8 cellular contexts compared by ENCODE assay signal in the genomic region with DNA sequence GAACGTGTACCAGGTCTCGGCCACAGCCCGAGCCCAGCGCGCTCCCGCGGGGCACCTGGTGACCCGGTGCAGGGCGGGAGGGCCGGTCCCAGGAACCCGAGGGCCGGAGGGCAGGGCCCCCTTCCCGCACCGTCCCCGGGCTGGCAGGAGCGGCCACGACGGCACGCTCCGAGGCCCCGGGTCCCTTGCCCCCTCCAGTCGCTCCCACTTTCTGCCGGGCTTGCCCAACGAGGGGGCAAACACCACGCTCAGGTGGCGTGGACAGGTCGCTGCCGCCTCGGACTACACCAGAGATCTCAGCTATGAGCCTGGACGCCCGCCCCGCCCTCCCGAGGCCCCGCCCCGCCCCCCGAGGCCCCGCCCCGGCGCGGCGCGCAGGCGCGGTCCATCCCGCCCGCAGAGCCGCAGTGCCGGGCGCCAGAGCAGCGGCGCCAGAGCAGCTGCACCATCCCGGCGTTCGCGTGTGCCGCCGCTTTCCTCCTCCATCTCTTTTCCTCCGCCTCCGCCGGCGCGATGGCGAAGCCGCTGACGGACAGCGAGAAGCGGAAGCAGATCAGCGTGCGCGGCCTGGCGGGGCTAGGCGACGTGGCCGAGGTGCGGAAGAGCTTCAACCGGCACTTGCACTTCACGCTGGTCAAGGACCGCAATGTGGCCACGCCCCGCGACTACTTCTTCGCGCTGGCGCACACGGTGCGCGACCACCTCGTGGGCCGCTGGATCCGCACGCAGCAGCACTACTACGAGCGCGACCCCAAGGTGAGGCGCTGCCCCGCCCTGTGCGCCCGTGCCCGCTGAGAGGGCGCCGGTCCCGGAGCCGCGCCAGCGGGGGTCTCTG. TPM values are rescaled to one million over a fixed set of nuclear protein-coding genes. Genes with fewer than 3 reads are reported as not detected.
DNase-seq lines count a peak whose midpoint lies in the region; ATAC-seq and TF ChIP-seq lines count a peak whose summit lies in the region.

PYGB (plus strand) TSS at position 420 of the 835 bp plus-strand sequence; CDS start at position 514, 94 bp downstream.

- H3K9me3 ChIP-seq in WERI-Rb-1 (ENCODE audit: severe bottlenecking) (peaks cover 2% of the 10 kb centered on the region), iPS-20b (ENCODE audit: insufficient read depth, low read depth, low read length) (no peaks in the 10 kb centered on the region), skeletal muscle tissue (ENCODE audit: control insufficient read depth in 3 of 3, low read length in 3 of 3) (no peaks in the 10 kb centered on the region)

- no peaks in the 10 kb centered on the region for H3K27me3 ChIP-seq in ACC112 (ENCODE audit: insufficient read depth, low read length)
- no peaks in the 10 kb centered on the region for H3K27me3 ChIP-seq in WERI-Rb-1 (ENCODE audit: insufficient read depth, low read depth, severe bottlenecking)
- peaks cover 17% of the 10 kb centered on the region for H3K27me3 ChIP-seq in iPS-20b (ENCODE audit: insufficient read depth, low read length)
- no peaks in the 10 kb centered on the region for H3K27me3 ChIP-seq in skeletal muscle tissue (ENCODE audit: control insufficient read depth in 3 of 3, insufficient read depth in 3 of 3, low read length in 3 of 3)

- H3K9ac ChIP-seq in iPS-20b (ENCODE audit: low read depth, low read length) = peak within 1 kb of the TSS; percentile 86
- H3K9ac ChIP-seq in skeletal muscle tissue (ENCODE audit: low read depth in 1 of 3, low read length in 3 of 3) = peak within 1 kb of the TSS; percentile 61 to 83 (median 76)

- H3K4me1 ChIP-seq in ACC112 (ENCODE audit: control insufficient read depth, insufficient read depth, low read length, unreplicated experiment) (peaks cover 50% of the 10 kb centered on the region), iPS-20b (ENCODE audit: insufficient read depth, low read length) (peaks cover 5% of the 10 kb centered on the region; the same call in 1 of the 2 replicates), skeletal muscle tissue (ENCODE audit: control insufficient read depth in 3 of 3, insufficient read depth in 3 of 3, low read length in 3 of 3) (peaks cover 13 to 31% (median 15%) of the 10 kb centered on the region in 3 donors)

- H3K36me3 ChIP-seq in ACC112 (ENCODE audit: insufficient read depth, low read length) (peaks cover 16% of the 10 kb centered on the region), WERI-Rb-1 (peaks cover 17% of the 10 kb centered on the region), iPS-20b (ENCODE audit: insufficient read depth, low read depth, low read length) (peaks cover 5% of the 10 kb centered on the region; the same call in 1 of the 2 replicates), skeletal muscle tissue (ENCODE audit: control insufficient read depth in 3 of 3, insufficient read depth in 3 of 3, low read length in 3 of 3) (no peaks in the 10 kb centered on the region)

- no peak for TF ChIP-seq CTCF in WERI-Rb-1 (IDR thresholded peaks at IDR 0.05; ENCODE audit: low read depth, low read length)

- H3K4me3 ChIP-seq in ACC112 (ENCODE audit: low read depth, low read length) (peak within 1 kb of the TSS; percentile 99), WERI-Rb-1 (ENCODE audit: low read depth, low read length) (peak within 1 kb of the TSS; percentile 90), iPS-20b (ENCODE audit: low read length) (peak within 1 kb of the TSS; percentile 95), skeletal muscle tissue (ENCODE audit: low read length in 3 of 3) (peak within 1 kb of the TSS; percentile 86 to 95 (median 92))

- ATAC-seq in GM18861 (IDR thresholded peaks at IDR 0.05; ENCODE audit: unreplicated experiment) (peak; percentile 47), HG03066 (IDR thresholded peaks at IDR 0.05; ENCODE audit: low read depth, unreplicated experiment) (peak; percentile 58)

- H3K27ac ChIP-seq in ACC112 (ENCODE audit: low read depth, low read length) = peak within 1 kb of the TSS; percentile 86
- H3K27ac ChIP-seq in WERI-Rb-1 = peak within 1 kb of the TSS; percentile 92
- peak within 1 kb of the TSS; percentile 52 for H3K27ac ChIP-seq in iPS-20b (ENCODE audit: low read length)
- H3K27ac ChIP-seq in skeletal muscle tissue (ENCODE audit: low read depth, low read length) = peak within 1 kb of the TSS; percentile 25

- H2AFZ ChIP-seq in ACC112 (ENCODE audit: low read length, unreplicated experiment) = peak within 1 kb of the TSS; percentile 77

- peaks cover 56% of the 10 kb centered on the region for H3K79me2 ChIP-seq in ACC112 (ENCODE audit: control insufficient read depth, insufficient read depth, low read length, unreplicated experiment)

- peak; percentile 83 for DNase-seq in NCI-H2196 (lab: John Stamatoyannopoulos, UW; ENCODE audit: unreplicated experiment)
- peak; percentile 81 for DNase-seq in WERI-Rb-1
- peak; percentile 77 to 95 for DNase-seq in T47D (ENCODE audit: low read depth in 1 of 2, low spot score in 1 of 2)

- in situ Hi-C loops in T47D (cut with HindIII; ENCODE audit: low pct_unique_long_range_greater_than_20kb, low sequenced_read_pairs) = no loop called here

RNA-seq across cellular contexts. Expression of gene PYGB, which starts in this region (rescaled TPM):
- 20.9 TPM for total RNA-seq in skeletal muscle tissue

Comparison
In these comparisons a context has a peak if more than half of its experiments do, and no peak if none do; other contexts are left out.
1. Peak in every context shown above with its lines: DNase-seq, ATAC-seq, H3K4me3 ChIP-seq and H3K27ac ChIP-seq.
2. H3K27ac ChIP-seq: peak in every context shown above with its lines; median percentile 92 in WERI-Rb-1; 86 in ACC112; 52 in iPS-20b; 25 in skeletal muscle tissue.